In the genomic region with DNA sequence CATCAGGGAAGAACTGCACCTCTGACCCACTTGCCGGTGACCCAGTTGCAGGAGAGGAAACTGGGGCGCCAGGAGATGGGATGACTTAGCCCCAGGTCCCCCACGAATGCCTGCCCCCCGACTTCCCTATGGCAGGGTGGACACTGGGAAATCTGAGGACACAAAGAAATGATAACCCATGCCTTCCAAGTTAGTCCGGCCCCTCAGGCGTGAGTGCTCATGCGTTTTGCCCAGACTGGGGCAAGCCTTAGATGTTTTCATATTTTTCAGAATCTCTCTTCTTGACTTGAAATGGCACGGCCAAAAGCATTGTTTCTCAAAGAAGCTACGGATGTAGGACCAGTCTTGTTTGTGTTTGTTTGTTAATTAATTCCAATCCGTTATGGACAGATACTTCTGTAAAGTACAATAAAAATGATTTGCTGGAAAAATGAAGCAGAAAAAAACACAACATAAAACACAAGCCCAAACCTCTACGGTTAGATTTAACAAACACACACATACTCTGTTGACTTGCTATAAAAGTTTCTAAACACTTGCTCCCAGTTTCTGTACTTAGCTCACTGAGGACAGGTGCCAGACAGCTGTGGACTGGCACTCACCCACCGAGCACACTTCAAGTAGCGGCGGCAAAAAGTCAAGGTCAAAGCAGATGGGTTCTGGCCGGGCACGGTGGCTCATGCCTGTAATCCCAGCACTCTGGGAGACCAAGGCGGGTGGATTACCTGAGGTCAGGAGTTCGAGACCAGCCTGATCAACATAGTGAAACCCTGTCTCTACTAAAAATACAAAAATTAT, we compare ENCODE assay signal across 1 cellular context.
TF ChIP-seq lines count a peak whose summit lies in the region.

No MANE protein-coding gene starts in this region.

TF ChIP-seq in HepG2, 621 proteins besides CTCF, POLR2A, EP300 and RAD21:
- no peak for TF ChIP-seq STAT6 (CRISPR knock-in tag; IDR thresholded peaks at IDR 0.05; ENCODE audit: borderline replicate concordance)
- no peak for TF ChIP-seq PHF21A (CRISPR knock-in tag; IDR thresholded peaks at IDR 0.05)
- TF ChIP-seq NFYC (CRISPR knock-in tag; IDR thresholded peaks at IDR 0.05), result no peak
- TF ChIP-seq ZNF691 (CRISPR knock-in tag; IDR thresholded peaks at IDR 0.05; ENCODE audit: borderline replicate concordance, low read depth), result no peak
- TF ChIP-seq ZNF816 (CRISPR knock-in tag; IDR thresholded peaks at IDR 0.05; ENCODE audit: borderline replicate concordance), result no peak
